8 cellular contexts compared by ENCODE assay signal in the genomic region with DNA sequence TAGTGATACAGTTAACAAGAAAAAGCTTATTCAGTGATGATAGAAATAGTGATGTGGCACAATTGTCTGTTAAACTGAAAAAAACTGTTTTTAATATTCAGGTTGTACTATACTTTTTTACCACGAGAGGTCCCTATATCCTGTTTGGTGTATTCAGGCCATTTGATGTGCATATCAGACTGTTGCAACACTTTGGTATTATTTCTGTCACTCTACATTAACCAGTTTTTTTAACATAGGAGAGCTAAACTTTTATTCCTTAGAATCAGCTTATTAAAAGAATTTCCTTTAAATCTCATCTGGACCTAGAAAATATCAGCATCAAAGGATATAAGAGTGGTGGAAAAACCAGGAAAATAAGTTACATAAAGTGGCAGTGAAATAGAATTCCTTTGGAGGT. TPM values are rescaled to one million over a fixed set of nuclear protein-coding genes. Genes with fewer than 3 reads are reported as not detected.
DNase-seq lines count a peak whose midpoint lies in the region; ATAC-seq and TF ChIP-seq lines count a peak whose summit lies in the region.

No MANE protein-coding gene starts in this region.

- no peak overlapping the region for H3K4me3 Mint-ChIP-seq in neural crest cell

- H3K27ac Mint-ChIP-seq in neural crest cell (ENCODE audit: unreplicated experiment): no peak overlapping the region

- TF ChIP-seq CTCF in neural crest cell (conservative IDR thresholded peaks at IDR 0.05): peak; percentile 70

- no peaks in the 10 kb centered on the region for H3K27me3 Mint-ChIP-seq in neural crest cell (ENCODE audit: low read depth)

- H3K9me3 Mint-ChIP-seq in neural crest cell: no peaks in the 10 kb centered on the region

- DNase-seq in NCI-H2107 treated with DMSO at 0.1 percent for 48 hours (lab: John Stamatoyannopoulos, UW; ENCODE audit: unreplicated experiment) (peak; percentile 28), NCI-H2107 (lab: John Stamatoyannopoulos, UW) (no peak), RPMI8226 (peak; percentile 11), neural crest cell (ENCODE audit: low read depth, low spot score) (no peak), NCI-H446 treated with DMSO at 0.1 percent for 48 hours (lab: John Stamatoyannopoulos, UW) (no peak)
- no peak for DNase-seq in stimulated activated CD4-positive, alpha-beta T cell treated with anti-CD3 and anti-CD28 coated beads, Interleukin-1b, Interleukin-23, amount 100 ng/mL, for 48 hours

- ATAC-seq in HG03159 (IDR thresholded peaks at IDR 0.05; ENCODE audit: unreplicated experiment): peak; percentile 52
- peak; percentile 68 for ATAC-seq in esophagus mucosa

- peaks cover 7% of the 10 kb centered on the region for H3K4me1 Mint-ChIP-seq in neural crest cell

- no peaks in the 10 kb centered on the region for H3K36me3 Mint-ChIP-seq in neural crest cell (ENCODE audit: low read depth)

RNA-seq across cellular contexts. Expression of a gene that starts 36.8 kb away (rescaled TPM):
- total RNA-seq in esophagus mucosa (6.7 TPM), neural crest cell (55.0 and 55.6 TPM in 2 replicates)

Comparison
In these comparisons a context has a peak if more than half of its experiments do, and no peak if none do; other contexts are left out.
1. DNase-seq: peak in NCI-H2107 treated with DMSO at 0.1 percent for 48 hours (single experiment) and RPMI8226 (single experiment); none in NCI-H2107 (single experiment), neural crest cell (single experiment), NCI-H446 treated with DMSO at 0.1 percent for 48 hours (single experiment) and stimulated activated CD4-positive, alpha-beta T cell treated with anti-CD3 and anti-CD28 coated beads, Interleukin-1b, Interleukin-23, amount 100 ng/mL, for 48 hours (single experiment).